Comparison of ENCODE assay signal across 31 cellular contexts in genomic region chr6:117617766-117618035, GRCh38. TPM values are rescaled to one million over a fixed set of nuclear protein-coding genes. Genes with fewer than 3 reads are reported as not detected.
A peak's percentile ranks its signal among the peaks of the same experiment; 100 is the strongest.
DNase-seq lines count a peak whose midpoint lies in the region; ATAC-seq, FAIRE-seq and TF ChIP-seq lines count a peak whose summit lies in the region.
"Had no signal": no experiment of that assay in that cellular context is flagged by ENCODE, and none has a peak within 500 bp of the region (broad histone marks: within the 10 kb centered on the region; RNA-seq: fewer than 3 reads in every experiment).

No MANE protein-coding gene starts in this region.

- no peak for TF ChIP-seq POLR2A in H54 (IDR thresholded peaks at IDR 0.05; ENCODE audit: low read depth, low read length)

- peak overlapping the region; percentile 96 for H3K27ac Mint-ChIP-seq in activated naive CD4-positive, alpha-beta T cell treated with anti-CD3 and anti-CD28 coated beads, Interleukin-2, amount 50 U/mL, for 24 hours
- H3K27ac Mint-ChIP-seq in WTC11: peak overlapping the region; percentile 93
- H3K27ac Mint-ChIP-seq in immature natural killer cell: peak overlapping the region in 4 of 6 donors; percentile 4 to 93 (median 28)
- peak overlapping the region; percentile 63 for H3K27ac Mint-ChIP-seq in type B pancreatic cell
- H3K27ac Mint-ChIP-seq: CD14-positive monocyte had no signal

- no peak for ATAC-seq in WTC11
- ATAC-seq: K562; stimulated activated memory B cell treated with anti-CD40 and anti-IgM and Interleukin-4, amounts not matched to agents 10 μg/mL and 1 μg/mL and 100 μg/mL, for 72 hours had no signal

- peaks cover 36% of the 10 kb centered on the region for H3K4me1 Mint-ChIP-seq in activated naive CD4-positive, alpha-beta T cell treated with anti-CD3 and anti-CD28 coated beads, Interleukin-2, amount 50 U/mL, for 24 hours
- H3K4me1 Mint-ChIP-seq in WTC11 (peaks cover 61% of the 10 kb centered on the region), immature natural killer cell (peaks cover 60 to 65% of the 10 kb centered on the region in 2 donors), type B pancreatic cell (ENCODE audit: unreplicated experiment) (peaks cover 7% of the 10 kb centered on the region)
- H3K4me1 Mint-ChIP-seq: CD14-positive monocyte had no signal

- no peak for TF ChIP-seq CTCF in WTC11 (IDR thresholded peaks at IDR 0.05)
- no peak for TF ChIP-seq CTCF in type B pancreatic cell (conservative IDR thresholded peaks at IDR 0.05)

- peaks cover 1% of the 10 kb centered on the region for H3K27me3 Mint-ChIP-seq in activated naive CD4-positive, alpha-beta T cell treated with anti-CD3 and anti-CD28 coated beads, Interleukin-2, amount 50 U/mL, for 24 hours
- no peaks in the 10 kb centered on the region for H3K27me3 Mint-ChIP-seq in WTC11 (ENCODE audit: low read depth)
- peaks cover 18 to 30% (median 26%) of the 10 kb centered on the region in 3 donors for H3K27me3 Mint-ChIP-seq in immature natural killer cell (ENCODE audit: low read depth in 3 of 3)
- H3K27me3 Mint-ChIP-seq in type B pancreatic cell: peaks cover 1% of the 10 kb centered on the region

- no peak for FAIRE-seq in H54 (lab: Jason Lieb, UNC)
- FAIRE-seq: bronchial epithelial cell, K562 had no signal

- no peaks in the 10 kb centered on the region for H3K9me3 Mint-ChIP-seq in activated naive CD4-positive, alpha-beta T cell treated with anti-CD3 and anti-CD28 coated beads, Interleukin-2, amount 50 U/mL, for 24 hours
- H3K9me3 Mint-ChIP-seq in WTC11 (peaks cover 35% of the 10 kb centered on the region), immature natural killer cell (peaks cover 0 to 11% (median 5%) of the 10 kb centered on the region in 6 donors), type B pancreatic cell (no peaks in the 10 kb centered on the region)
- H3K9me3 Mint-ChIP-seq: T-cell had no signal

- H3K4me3 Mint-ChIP-seq in activated naive CD4-positive, alpha-beta T cell treated with anti-CD3 and anti-CD28 coated beads, Interleukin-2, amount 50 U/mL, for 24 hours: peak overlapping the region; percentile 26
- H3K4me3 Mint-ChIP-seq in WTC11 (peak overlapping the region; percentile 3), immature natural killer cell (peak overlapping the region in 3 of 5 donors; percentile 0 to 47 (median 9)), type B pancreatic cell (no peak overlapping the region)
- H3K4me3 Mint-ChIP-seq: CD14-positive monocyte; mesothelial cell of epicardium; stimulated activated memory B cell treated with anti-CD40 and anti-IgM and Interleukin-4, amounts not matched to agents 10 μg/mL and 1 μg/mL and 100 μg/mL, for 72 hours; T-cell had no signal

- POLR2A ChIA-PET in WTC11 (lab: Charles Lee): no interaction called here

- CTCF ChIA-PET in WTC11 (lab: Charles Lee): no interaction called here

- peaks cover 3% of the 10 kb centered on the region for H3K36me3 Mint-ChIP-seq in activated naive CD4-positive, alpha-beta T cell treated with anti-CD3 and anti-CD28 coated beads, Interleukin-2, amount 50 U/mL, for 24 hours
- peaks cover 16% of the 10 kb centered on the region for H3K36me3 Mint-ChIP-seq in WTC11
- no peaks in the 10 kb centered on the region for H3K36me3 Mint-ChIP-seq in immature natural killer cell
- peaks cover 11% of the 10 kb centered on the region for H3K36me3 Mint-ChIP-seq in type B pancreatic cell
- H3K36me3 Mint-ChIP-seq: CD14-positive monocyte; mesothelial cell of epicardium; stimulated activated memory B cell treated with anti-CD40 and anti-IgM and Interleukin-4, amounts not matched to agents 10 μg/mL and 1 μg/mL and 100 μg/mL, for 72 hours; T-cell had no signal

- no peak for DNase-seq in activated naive CD4-positive, alpha-beta T cell (lab: John Stamatoyannopoulos, UW)
- DNase-seq in WTC11 (ENCODE audit: low spot score) (no peak), immature natural killer cell (no peak), type B pancreatic cell (ENCODE audit: extremely low spot score, unreplicated experiment) (no peak), iPS-NIHi11 (ENCODE audit: low spot score) (no peak), NCI-H2227 (lab: John Stamatoyannopoulos, UW; ENCODE audit: unreplicated experiment) (no peak), H54 (ENCODE audit: insufficient read length, low spot score) (no peak)
- DNase-seq: activated CD4-positive, CD25-positive, alpha-beta regulatory T cell; activated CD8-positive, alpha-beta memory T cell treated with anti-CD3 and anti-CD28 coated beads, Interleukin-2, amount 50 U/mL, for 4 hours; activated naive CD4-positive, alpha-beta T cell treated with anti-CD3 and anti-CD28 coated beads, Interleukin-2, amount 50 U/mL, for 16 hours; Calu3; colonic mucosa; DMS79 treated with DMSO at 0.1 percent for 48 hours; effector memory CD4-positive, alpha-beta T cell; GF-D8; GM23248; kidney; NCI-H1092; NCI-H1694; NCI-H510A; occipital lobe; RPMI8226; SJCRH30; stimulated activated CD4-positive, alpha-beta T cell treated with anti-CD3 and anti-CD28 coated beads, Interleukin-15, amount 100 ng/mL, for 24 hours had no signal

TF ChIP-seq in WTC11, 78 proteins besides CTCF, POLR2A, EP300 and RAD21:
- no peak for TF ChIP-seq ZNF138 (CRISPR knock-in tag; conservative IDR thresholded peaks at IDR 0.05)
- TF ChIP-seq CDX4 (CRISPR knock-in tag; IDR thresholded peaks at IDR 0.05; ENCODE audit: borderline replicate concordance): no peak
- no peak for TF ChIP-seq ZMAT4 (CRISPR knock-in tag; IDR thresholded peaks at IDR 0.05)
- no peak for TF ChIP-seq RELA (CRISPR knock-in tag; IDR thresholded peaks at IDR 0.05; ENCODE audit: borderline replicate concordance)
- no peak for TF ChIP-seq E2F5 (CRISPR knock-in tag; IDR thresholded peaks at IDR 0.05)
- TF ChIP-seq EMX1 (CRISPR knock-in tag; IDR thresholded peaks at IDR 0.05): no peak
- TF ChIP-seq FOXP1 (CRISPR knock-in tag; IDR thresholded peaks at IDR 0.05; ENCODE audit: borderline replicate concordance): no peak
- TF ChIP-seq ZNF121 (CRISPR knock-in tag; IDR thresholded peaks at IDR 0.05): no peak
- TF ChIP-seq AFF4 (CRISPR knock-in tag; IDR thresholded peaks at IDR 0.05; ENCODE audit: borderline replicate concordance): no peak
- no peak for TF ChIP-seq USF2 (CRISPR knock-in tag; IDR thresholded peaks at IDR 0.05)

RNA-seq across cellular contexts. Expression of gene GOPC, which starts 15.4 kb away (rescaled TPM):
- total RNA-seq in WTC11 (2021) (18.6 to 19.4 TPM (median 18.7 TPM) in 3 replicates), type B pancreatic cell (ENCODE audit: low replicate concordance) (32.8 and 34.5 TPM in 2 replicates)
- polyA plus RNA-seq in immature natural killer cell: 10 to 100 TPM in 1 of 3 donors, 1 to 10 TPM in 2; 5.3 to 17.8 (median 8.3) TPM

RNA-seq across cellular contexts. Expression of gene NUS1, which starts 57.6 kb away (rescaled TPM):
- total RNA-seq in WTC11 (2021) (59.3 to 73.8 TPM (median 62.1 TPM) in 3 replicates), type B pancreatic cell (ENCODE audit: low replicate concordance) (36.5 and 42.1 TPM in 2 replicates)
- polyA plus RNA-seq in immature natural killer cell: 10 to 100 TPM; 16.4 to 18.7 (median 17.2) TPM

Comparison
In these comparisons a context has a peak if more than half of its experiments do, and no peak if none do; other contexts are left out.
1. H3K27ac Mint-ChIP-seq: peak in every context shown above with its lines; median percentile 96 in activated naive CD4-positive, alpha-beta T cell treated with anti-CD3 and anti-CD28 coated beads, Interleukin-2, amount 50 U/mL, for 24 hours; 93 in WTC11; 63 in type B pancreatic cell; 28 in immature natural killer cell.